ENCODE assay signal across 26 cellular contexts in genomic region chr10:37895674-37896073, GRCh38.
"Had no signal": no experiment of that assay in that cellular context is flagged by ENCODE, and none has a peak within 500 bp of the region (broad histone marks: within the 10 kb centered on the region; RNA-seq: fewer than 3 reads in every experiment).

No MANE protein-coding gene starts in this region.

- H3K27ac ChIP-seq: coronary artery, dorsolateral prefrontal cortex, epithelial cell of prostate, esophagus squamous epithelium, gastrocnemius medialis, heart right ventricle, left lung, lower lobe of right lung had no signal

- FAIRE-seq: colon, endometrium, islet of Langerhans, keratinocyte had no signal

- H3K27me3 ChIP-seq: dorsolateral prefrontal cortex, esophagus squamous epithelium, gastrocnemius medialis, heart right ventricle, left lung had no signal

- H3K4me3 ChIP-seq: coronary artery, dorsolateral prefrontal cortex, esophagus squamous epithelium, heart right ventricle, left lung, lower lobe of right lung had no signal

- H3K36me3 ChIP-seq: esophagus squamous epithelium, left lung, lower lobe of right lung had no signal

- ATAC-seq: esophagus mucosa, gastrocnemius medialis, heart right ventricle, left cardiac atrium, left lung, left ventricle myocardium superior, lower lobe of right lung had no signal

- DNase-seq: dermis blood vessel endothelial cell; dorsolateral prefrontal cortex; effector CD4-positive, alpha-beta T cell; effector memory CD4-positive, alpha-beta T cell; erythroblast; esophagus squamous epithelium; foreskin fibroblast; foreskin melanocyte; gastrocnemius medialis; glutamatergic neuron; head of caudate nucleus; heart right ventricle; hippocampal formation; left cardiac atrium; left lung; left ventricle myocardium superior; lower lobe of right lung; mesenchymal stem cell; midbrain had no signal

- H3K4me1 ChIP-seq: esophagus squamous epithelium, gastrocnemius medialis, heart right ventricle, left lung, lower lobe of right lung had no signal
